8 cellular contexts compared by ENCODE assay signal in genomic region chr6:125957391-125957693, GRCh38. TPM values are rescaled to one million over a fixed set of nuclear protein-coding genes. Genes with fewer than 3 reads are reported as not detected.
DNase-seq lines count a peak whose midpoint lies in the region; ATAC-seq and TF ChIP-seq lines count a peak whose summit lies in the region.

No MANE protein-coding gene starts in this region.

- H3K36me3 ChIP-seq in Caco-2 (ENCODE audit: control insufficient read depth, insufficient read depth, low read length) (no peaks in the 10 kb centered on the region), Panc1 (ENCODE audit: control insufficient read depth, insufficient read depth, low read length) (no peaks in the 10 kb centered on the region), sigmoid colon (no peaks in the 10 kb centered on the region)

- TF ChIP-seq CTCF in Caco-2 (IDR thresholded peaks at IDR 0.05; ENCODE audit: insufficient read depth in 1 of 2, low read depth in 1 of 2, low read length in 1 of 2, severe bottlenecking in 1 of 2, unreplicated experiment in 1 of 2) = no peak
- TF ChIP-seq CTCF in Panc1 (IDR thresholded peaks at IDR 0.05) = no peak
- TF ChIP-seq CTCF in fibroblast of villous mesenchyme (IDR thresholded peaks at IDR 0.05; ENCODE audit: insufficient read depth, low read depth, low read length) = no peak
- no peak for TF ChIP-seq CTCF in sigmoid colon (IDR thresholded peaks at IDR 0.05)

- H3K4me1 Mint-ChIP-seq in Caco-2 (ENCODE audit: low read depth, unreplicated experiment) = peaks cover 8% of the 10 kb centered on the region
- peaks cover 5% of the 10 kb centered on the region for H3K4me1 Mint-ChIP-seq in activated T-helper 1 cell treated with anti-CD3 and anti-CD28 coated beads, Interleukin-12 subunit alpha, Interleukin-12 subunit beta, Interleukin-2, Interleukin-4 antibody, amounts not matched to agents 30 ng/mL and 10 ng/mL and 1 ng/mL, durations not matched to agents 14 hours and 24 hours and 36 hours (ENCODE audit: low read depth)

- no peaks in the 10 kb centered on the region for H3K36me3 Mint-ChIP-seq in Caco-2 (ENCODE audit: insufficient read depth, unreplicated experiment)
- no peaks in the 10 kb centered on the region for H3K36me3 Mint-ChIP-seq in activated T-helper 1 cell treated with anti-CD3 and anti-CD28 coated beads, Interleukin-12 subunit alpha, Interleukin-12 subunit beta, Interleukin-2, Interleukin-4 antibody, amounts not matched to agents 30 ng/mL and 10 ng/mL and 1 ng/mL, durations not matched to agents 14 hours and 24 hours and 36 hours (ENCODE audit: low read depth)

- H3K4me3 Mint-ChIP-seq in Caco-2 (ENCODE audit: unreplicated experiment) = no peak overlapping the region
- H3K4me3 Mint-ChIP-seq in activated T-helper 1 cell treated with anti-CD3 and anti-CD28 coated beads, Interleukin-12 subunit alpha, Interleukin-12 subunit beta, Interleukin-2, Interleukin-4 antibody, amounts not matched to agents 30 ng/mL and 10 ng/mL and 1 ng/mL, durations not matched to agents 14 hours and 24 hours and 36 hours = no peak overlapping the region

- H3K27me3 ChIP-seq in Caco-2 (replicated peaks; ENCODE audit: control insufficient read depth, insufficient read depth, low read length) (no peaks in the 10 kb centered on the region), Panc1 (ENCODE audit: control insufficient read depth, insufficient read depth, low read length) (no peaks in the 10 kb centered on the region), sigmoid colon (no peaks in the 10 kb centered on the region)

- in situ Hi-C loops in Panc1 (cut with HindIII; ENCODE audit: low pct_unique_long_range_greater_than_20kb, low sequenced_read_pairs) = no loop called here

- CTCF ChIA-PET in Caco-2 (lab: Charles Lee) = interaction anchor here (1.1 to 3.0 kb wide), 6 partner anchors 12 to 167 kb away, joined by 3 to 58 read pairs (median 6); partner anchors contain the start of gene NCOA7
- CTCF ChIA-PET in Panc1 (lab: Charles Lee) = interaction anchor here (1.0 to 1.7 kb wide), 4 partner anchors 17 to 167 kb away, joined by 3 to 16 read pairs (median 5); partner anchors contain the start of gene TRMT11

- POLR2A ChIA-PET in Caco-2 (lab: Charles Lee) (interaction anchor here (1.0 to 1.7 kb wide), 4 partner anchors 9 to 85 kb away, joined by 4 to 6 read pairs (median 5); partner anchors contain the start of gene TRMT11), Panc1 (lab: Charles Lee) (no interaction called here)

- H3K4me1 ChIP-seq in Caco-2 (peaks cover 7% of the 10 kb centered on the region), Panc1 (ENCODE audit: control insufficient read depth, insufficient read depth, low read length) (peaks cover 23% of the 10 kb centered on the region), sigmoid colon (peaks cover 0 to 30% (median 17%) of the 10 kb centered on the region in 4 donors)

- peak overlapping the region; percentile 59 for H3K27ac Mint-ChIP-seq in Caco-2 (ENCODE audit: unreplicated experiment)
- H3K27ac Mint-ChIP-seq in activated T-helper 1 cell treated with anti-CD3 and anti-CD28 coated beads, Interleukin-12 subunit alpha, Interleukin-12 subunit beta, Interleukin-2, Interleukin-4 antibody, amounts not matched to agents 30 ng/mL and 10 ng/mL and 1 ng/mL, durations not matched to agents 14 hours and 24 hours and 36 hours = no peak overlapping the region

- H3K9me3 ChIP-seq in Caco-2 (peaks cover 5% of the 10 kb centered on the region), Panc1 (ENCODE audit: control insufficient read depth, insufficient read depth, low read depth, low read length) (no peaks in the 10 kb centered on the region), sigmoid colon (no peaks in the 10 kb centered on the region)

- H3K9me3 Mint-ChIP-seq in Caco-2 (ENCODE audit: unreplicated experiment) = peaks cover 5% of the 10 kb centered on the region
- no peaks in the 10 kb centered on the region for H3K9me3 Mint-ChIP-seq in activated T-helper 1 cell treated with anti-CD3 and anti-CD28 coated beads, Interleukin-12 subunit alpha, Interleukin-12 subunit beta, Interleukin-2, Interleukin-4 antibody, amounts not matched to agents 30 ng/mL and 10 ng/mL and 1 ng/mL, durations not matched to agents 14 hours and 24 hours and 36 hours

- BruUV-seq in Caco-2 (replicated peaks; lab: Mats Ljungman, UMichigan) = no TSS peak
- no TSS peak for BruUV-seq in Panc1 (replicated peaks; lab: Mats Ljungman, UMichigan)

- H3K4me3 ChIP-seq in Caco-2 (ENCODE audit: low read depth, low read length) (peak overlapping the region; percentile 99), Panc1 (ENCODE audit: low read depth in 2 of 2, low read length in 2 of 2) (peak overlapping the region; percentile 72 to 87), fibroblast of villous mesenchyme (ENCODE audit: low read depth, low read length) (peak overlapping the region; percentile 84), sigmoid colon (peak overlapping the region; percentile 65 to 89 (median 82))

- intact Hi-C loops in Caco-2 (cut with micrococcal nuclease; ENCODE audit: unreplicated experiment) (loop anchor here (2.0 to 5.0 kb wide), 4 partner anchors 39 to 645 kb away; no protein-coding TSS in a partner anchor), Panc1 (cut with micrococcal nuclease; ENCODE audit: unreplicated experiment) (loop anchor here (2.0 kb wide), 1 partner anchor 177 kb away; no protein-coding TSS in a partner anchor), sigmoid colon (cut with DNase I) (loop anchor here (2.0 to 5.0 kb wide), 2 partner anchors 167 to 645 kb away; partner anchors contain the start of gene NCOA7)
- intact Hi-C loops in activated T-helper 1 cell treated with anti-CD3 and anti-CD28 coated beads, Interleukin-12 subunit alpha, Interleukin-12 subunit beta, Interleukin-2, Interleukin-4 antibody, amounts not matched to agents 30 ng/mL and 10 ng/mL and 1 ng/mL, durations not matched to agents 14 hours and 24 hours and 36 hours (cut with micrococcal nuclease) = loop anchor here (1.0 to 5.0 kb wide), 2 partner anchors 47 to 645 kb away; no protein-coding TSS in a partner anchor

- DNase-seq in Caco-2 (no peak), Panc1 (ENCODE audit: low read depth, low spot score) (no peak), fibroblast of villous mesenchyme (ENCODE audit: low read depth) (no peak), sigmoid colon (no peak), NCI-H526 (lab: John Stamatoyannopoulos, UW) (no peak)
- no peak for DNase-seq in activated T-helper 1 cell treated with anti-CD3 and anti-CD28 coated beads, Interleukin-12 subunit alpha, Interleukin-12 subunit beta, Interleukin-2, Interleukin-4 antibody, amounts not matched to agents 30 ng/mL and 10 ng/mL and 1 ng/mL, durations not matched to agents 14 hours and 24 hours and 36 hours (ENCODE audit: low spot score)

- ATAC-seq in Panc1 (no peak), HG03039 (IDR thresholded peaks at IDR 0.05; ENCODE audit: unreplicated experiment) (no peak), HG02970 (IDR thresholded peaks at IDR 0.05; ENCODE audit: low FRiP score, unreplicated experiment) (no peak)

- H3K27ac ChIP-seq in Panc1 (ENCODE audit: low read length) (peak overlapping the region; percentile 79), sigmoid colon (peak overlapping the region; percentile 89 to 95 (median 92))

- no peak for TF ChIP-seq POLR2A in sigmoid colon (IDR thresholded peaks at IDR 0.05)

- no peak for TF ChIP-seq EP300 in sigmoid colon (IDR thresholded peaks at IDR 0.05)

- WGBS in sigmoid colon, 2 donors = 1 to 5% methylated on average over 3 of the region's 3 CpGs

- no peaks in the 10 kb centered on the region for H3K27me3 Mint-ChIP-seq in Caco-2 (ENCODE audit: insufficient read depth, unreplicated experiment)
- H3K27me3 Mint-ChIP-seq in activated T-helper 1 cell treated with anti-CD3 and anti-CD28 coated beads, Interleukin-12 subunit alpha, Interleukin-12 subunit beta, Interleukin-2, Interleukin-4 antibody, amounts not matched to agents 30 ng/mL and 10 ng/mL and 1 ng/mL, durations not matched to agents 14 hours and 24 hours and 36 hours (ENCODE audit: insufficient read depth) = no peaks in the 10 kb centered on the region

RNA-seq across cellular contexts. Expression of gene HINT3, which starts 0.8 kb away (rescaled TPM):
- total RNA-seq in Caco-2 (2022) (20.2 and 24.6 TPM in 2 replicates), Panc1 (2021; ENCODE audit: unreplicated experiment) (11.5 TPM), fibroblast of villous mesenchyme (14.5 and 23.3 TPM in 2 replicates), sigmoid colon (10 to 100 TPM; 41.4 to 49.6 (median 48.3) TPM)
- 8.8 TPM for polyA plus RNA-seq in Panc1 (2012; ENCODE audit: insufficient read length)
- polyA plus RNA-seq in sigmoid colon = 10 to 100 TPM; 15.0 to 28.0 (median 25.2) TPM
- total RNA-seq in activated T-helper 1 cell treated with anti-CD3 and anti-CD28 coated beads, Interleukin-12 subunit alpha, Interleukin-12 subunit beta, Interleukin-2, Interleukin-4 antibody, amounts not matched to agents 30 ng/mL and 10 ng/mL and 1 ng/mL, durations not matched to agents 14 hours and 24 hours and 36 hours = 9.4 and 9.6 TPM in 2 replicates

RNA-seq across cellular contexts. Expression of gene TRMT11, which starts 29.0 kb away (rescaled TPM):
- total RNA-seq in Caco-2 (2022) (31.5 and 36.7 TPM in 2 replicates), Panc1 (2021; ENCODE audit: unreplicated experiment) (34.3 TPM), fibroblast of villous mesenchyme (29.6 and 49.2 TPM in 2 replicates), sigmoid colon (10 to 100 TPM; 20.3 to 27.8 (median 25.7) TPM)
- 13.4 TPM for polyA plus RNA-seq in Panc1 (2012; ENCODE audit: insufficient read length)
- polyA plus RNA-seq in sigmoid colon = 10 to 100 TPM; 11.0 to 12.6 (median 11.3) TPM
- total RNA-seq in activated T-helper 1 cell treated with anti-CD3 and anti-CD28 coated beads, Interleukin-12 subunit alpha, Interleukin-12 subunit beta, Interleukin-2, Interleukin-4 antibody, amounts not matched to agents 30 ng/mL and 10 ng/mL and 1 ng/mL, durations not matched to agents 14 hours and 24 hours and 36 hours = 27.9 and 29.1 TPM in 2 replicates
